19 cellular contexts compared by ENCODE assay signal in the genomic region with DNA sequence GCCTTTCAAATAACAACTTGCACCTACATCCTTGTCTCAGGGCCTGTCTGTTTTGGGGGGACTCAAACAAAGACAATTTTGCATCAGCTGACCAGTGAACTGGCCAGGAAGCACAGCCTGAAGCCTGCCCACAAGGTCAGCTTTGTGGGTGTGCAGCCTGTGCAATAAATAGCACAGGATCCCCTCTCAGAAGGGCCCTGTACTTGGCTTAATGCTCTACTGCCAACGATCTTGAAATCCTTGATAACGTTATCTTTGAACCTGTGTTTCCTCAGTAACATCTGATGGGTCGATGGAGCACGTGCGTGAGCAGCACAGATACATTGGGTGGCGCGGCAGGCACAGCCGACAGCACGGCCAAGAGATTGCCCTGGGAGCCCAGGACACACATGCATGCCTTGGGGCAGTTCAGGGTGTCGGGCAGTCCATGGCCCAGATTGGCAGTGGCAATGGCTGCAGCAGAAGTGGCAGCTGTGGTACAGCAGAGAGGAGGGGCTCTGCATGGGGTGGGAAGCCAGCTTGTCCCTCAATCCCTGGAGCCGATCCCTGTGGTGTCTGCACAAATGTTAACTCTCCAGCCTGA.
"Had no signal": no experiment of that assay in that cellular context is flagged by ENCODE, and none has a peak within 500 bp of the region (broad histone marks: within the 10 kb centered on the region; RNA-seq: fewer than 3 reads in every experiment).

No MANE protein-coding gene starts in this region.

- H3K9me3 ChIP-seq: suprapubic skin, transverse colon, vagina had no signal

- ATAC-seq: stimulated activated naive CD8-positive, alpha-beta T cell treated with anti-CD3 and anti-CD28 coated beads, Interleukin-15, amount 100 ng/mL, for 72 hours had no signal

- H3K36me3 ChIP-seq: suprapubic skin, transverse colon, vagina had no signal

- H3K27ac ChIP-seq: skin epidermis, suprapubic skin, transverse colon, vagina, VCaP had no signal

- H3K4me1 ChIP-seq: suprapubic skin, transverse colon, vagina had no signal

- H3K4me3 ChIP-seq: lung, skin epidermis, suprapubic skin, transverse colon, vagina had no signal

- DNase-seq: activated CD4-positive, alpha-beta T cell treated with anti-CD3 and anti-CD28 coated beads, Interleukin-2, amount 50 U/mL, for 1 hour; activated CD4-positive, CD25-positive, alpha-beta regulatory T cell treated with anti-CD3 and anti-CD28 coated beads, Interleukin-2, amount 50 U/mL, for 72 hours; activated CD8-positive, alpha-beta memory T cell treated with anti-CD3 and anti-CD28 coated beads for 24 hours; activated CD8-positive, alpha-beta memory T cell treated with anti-CD3 and anti-CD28 coated beads, Interleukin-2, amount 50 U/mL, for 48 hours; activated gamma-delta T cell; activated T-cell treated with anti-CD3 and anti-CD28 coated beads, Interleukin-2, amount 50 U/mL, for 48 hours; effector CD4-positive, alpha-beta T cell; midbrain; occipital lobe; retina; stimulated activated naive CD8-positive, alpha-beta T cell treated with anti-CD3 and anti-CD28 coated beads, Interleukin-15, amount 100 ng/mL, for 72 hours; T-helper 1 cell; T-helper 9 cell; transverse colon had no signal

- H3K27me3 ChIP-seq: suprapubic skin, transverse colon, vagina had no signal
